1 cellular context compared by ENCODE assay signal in genomic region chr4:100968046-100968445, GRCh38.
TF ChIP-seq lines count a peak whose summit lies in the region.

No MANE protein-coding gene starts in this region.

TF ChIP-seq in K562, 482 proteins besides CTCF, POLR2A, EP300 and RAD21 (continued from another document):
- TF ChIP-seq PKNOX1 (IDR thresholded peaks at IDR 0.05) = no peak
- TF ChIP-seq CEBPG (CRISPR knock-in tag; IDR thresholded peaks at IDR 0.05) = no peak
- TF ChIP-seq CEBPG (tag; conservative IDR thresholded peaks at IDR 0.05 in 1 of 2, IDR thresholded peaks at IDR 0.05 in 1 of 2) = peak in 1 of 2 experiments; percentile 54; a peak in 1 of 4 replicates
